Comparison of ENCODE assay signal across 10 cellular contexts in genomic region chr5:172721455-172722308, GRCh38. TPM values are rescaled to one million over a fixed set of nuclear protein-coding genes. Genes with fewer than 3 reads are reported as not detected.
A peak's percentile ranks its signal among the peaks of the same experiment; 100 is the strongest.
DNase-seq lines count a peak whose midpoint lies in the region; ATAC-seq and TF ChIP-seq lines count a peak whose summit lies in the region.
"Had no signal": no experiment of that assay in that cellular context is flagged by ENCODE, and none has a peak within 500 bp of the region (broad histone marks: within the 10 kb centered on the region; RNA-seq: fewer than 3 reads in every experiment).

No MANE protein-coding gene starts in this region.

- H3K27ac Mint-ChIP-seq in stimulated activated effector memory CD8-positive, alpha-beta T cell treated with anti-CD3 and anti-CD28 coated beads, Interleukin-12 subunit alpha, Interleukin-12 subunit beta, amount 100 ng/mL, for 72 hours = peak overlapping the region; percentile 59
- no peak overlapping the region for H3K27ac Mint-ChIP-seq in progenitor cell of endocrine pancreas
- H3K27ac Mint-ChIP-seq: activated B cell treated with CpG ODN at 0.5 μM for 24 hours had no signal

- H3K36me3 Mint-ChIP-seq in stimulated activated effector memory CD8-positive, alpha-beta T cell treated with anti-CD3 and anti-CD28 coated beads, Interleukin-12 subunit alpha, Interleukin-12 subunit beta, amount 100 ng/mL, for 72 hours = peaks cover 7% of the 10 kb centered on the region
- H3K36me3 Mint-ChIP-seq in progenitor cell of endocrine pancreas (ENCODE audit: insufficient read depth) = no peaks in the 10 kb centered on the region

- H3K4me3 ChIP-seq in HEK293 (ENCODE audit: low read depth, low read length) = no peak overlapping the region
- H3K4me3 ChIP-seq in right atrium auricular region = no peak overlapping the region

- peak; percentile 55 for ATAC-seq in stimulated activated effector memory CD8-positive, alpha-beta T cell treated with anti-CD3 and anti-CD28 coated beads, Interleukin-12 subunit alpha, Interleukin-12 subunit beta, amount 100 ng/mL, for 72 hours
- no peak for ATAC-seq in left lobe of liver

- H3K9me3 ChIP-seq in HEK293 (ENCODE audit: control insufficient read depth, insufficient read depth, low read depth, low read length) (no peaks in the 10 kb centered on the region), right atrium auricular region (no peaks in the 10 kb centered on the region)

- TF ChIP-seq CTCF in HEK293 (tag by site-specific recombination; IDR thresholded peaks at IDR 0.05) (no peak), right atrium auricular region (IDR thresholded peaks at IDR 0.05) (no peak), progenitor cell of endocrine pancreas (IDR thresholded peaks at IDR 0.05; ENCODE audit: unreplicated experiment) (no peak)

- DNase-seq in caudate nucleus (lab: John Stamatoyannopoulos, UW) (no peak), right atrium auricular region (ENCODE audit: low spot score) (no peak), C1 segment of cervical spinal cord (lab: John Stamatoyannopoulos, UW) (no peak), progenitor cell of endocrine pancreas (ENCODE audit: low spot score, unreplicated experiment) (no peak), SIG-M5 (lab: John Stamatoyannopoulos, UW) (no peak), left lobe of liver (ENCODE audit: low spot score) (no peak)
- no peak for DNase-seq in stimulated activated effector memory CD8-positive, alpha-beta T cell treated with anti-CD3 and anti-CD28 coated beads, Interleukin-12 subunit alpha, Interleukin-12 subunit beta, amount 100 ng/mL, for 72 hours (ENCODE audit: low spot score in 2 of 2)
- DNase-seq: activated B cell treated with CpG ODN at 0.5 μM for 24 hours, NCI-H2107 had no signal

- POLR2A ChIA-PET in HEK293 (lab: Yijun Ruan, JAX) = no interaction called here

- H3K27me3 ChIP-seq in right atrium auricular region = no peaks in the 10 kb centered on the region

- H3K27ac ChIP-seq in HEK293 (ENCODE audit: extremely low read depth, low read depth, low read length) = no peak overlapping the region
- H3K27ac ChIP-seq in caudate nucleus (ENCODE audit: low read depth, low read length) = peak overlapping the region; percentile 24
- peak overlapping the region; percentile 57 to 61 for H3K27ac ChIP-seq in right atrium auricular region

- H3K4me3 Mint-ChIP-seq in stimulated activated effector memory CD8-positive, alpha-beta T cell treated with anti-CD3 and anti-CD28 coated beads, Interleukin-12 subunit alpha, Interleukin-12 subunit beta, amount 100 ng/mL, for 72 hours = peak overlapping the region; percentile 45
- no peak overlapping the region for H3K4me3 Mint-ChIP-seq in progenitor cell of endocrine pancreas (ENCODE audit: low read depth)
- H3K4me3 Mint-ChIP-seq: activated B cell treated with CpG ODN at 0.5 μM for 24 hours had no signal

- CTCF ChIA-PET in HEK293 (lab: Yijun Ruan, JAX) = interaction anchor here (0.6 to 1.6 kb wide), 3 partner anchors 9 to 423 kb away, joined by 3 to 4 read pairs (median 4); partner anchors contain the start of gene BNIP1

- no peaks in the 10 kb centered on the region for H3K9me3 Mint-ChIP-seq in stimulated activated effector memory CD8-positive, alpha-beta T cell treated with anti-CD3 and anti-CD28 coated beads, Interleukin-12 subunit alpha, Interleukin-12 subunit beta, amount 100 ng/mL, for 72 hours
- H3K9me3 Mint-ChIP-seq in progenitor cell of endocrine pancreas (ENCODE audit: low read depth) = no peaks in the 10 kb centered on the region
- H3K9me3 Mint-ChIP-seq: activated B cell treated with CpG ODN at 0.5 μM for 24 hours had no signal

- H3K36me3 ChIP-seq in HEK293 (ENCODE audit: control insufficient read depth in 2 of 2, insufficient read depth in 1 of 2, low read length in 2 of 2) = no peaks in the 10 kb centered on the region
- no peaks in the 10 kb centered on the region for H3K36me3 ChIP-seq in right atrium auricular region

- peaks cover 27% of the 10 kb centered on the region for H3K27me3 Mint-ChIP-seq in progenitor cell of endocrine pancreas

- peaks cover 8% of the 10 kb centered on the region; the same call in 1 of the 2 replicates for H3K4me1 ChIP-seq in HEK293 (ENCODE audit: control insufficient read depth, insufficient read depth, low read length)
- peaks cover 0 to 43% of the 10 kb centered on the region in 2 donors for H3K4me1 ChIP-seq in right atrium auricular region

- peaks cover 33% of the 10 kb centered on the region for H3K4me1 Mint-ChIP-seq in stimulated activated effector memory CD8-positive, alpha-beta T cell treated with anti-CD3 and anti-CD28 coated beads, Interleukin-12 subunit alpha, Interleukin-12 subunit beta, amount 100 ng/mL, for 72 hours
- H3K4me1 Mint-ChIP-seq in progenitor cell of endocrine pancreas (ENCODE audit: low read depth) = peaks cover 17% of the 10 kb centered on the region

TF ChIP-seq in HEK293, 187 proteins besides CTCF, POLR2A, EP300 and RAD21:
- TF ChIP-seq ZNF335 (tag by site-specific recombination; conservative IDR thresholded peaks at IDR 0.05) = peak; percentile 20; the same call in 1 of the 2 replicates
- no peak for TF ChIP-seq ZNF274 (IDR thresholded peaks at IDR 0.05; ENCODE audit: low read length)
- TF ChIP-seq ZNF274 (tag by site-specific recombination; IDR thresholded peaks at IDR 0.05; ENCODE audit: borderline replicate concordance) = no peak
- no peak for TF ChIP-seq ZNF555 (tag by site-specific recombination; conservative IDR thresholded peaks at IDR 0.05)
- TF ChIP-seq ZNF664 (tag by site-specific recombination; IDR thresholded peaks at IDR 0.05) = peak; percentile 74; the same call in 1 of the 2 replicates
- TF ChIP-seq HOXD13 (CRISPR knock-in tag; IDR thresholded peaks at IDR 0.05; ENCODE audit: borderline replicate concordance) = no peak
- no peak for TF ChIP-seq ZFP37 (tag by site-specific recombination; IDR thresholded peaks at IDR 0.05)
- TF ChIP-seq ZNF768 (tag by site-specific recombination; IDR thresholded peaks at IDR 0.05) = peak; percentile 67; the same call in 1 of the 2 replicates
- peak; percentile 79 for TF ChIP-seq PRDM10 (tag by site-specific recombination; IDR thresholded peaks at IDR 0.05)
- TF ChIP-seq ZNF121 (tag by site-specific recombination; IDR thresholded peaks at IDR 0.05) = no peak
- TF ChIP-seq ZNF148 (tag by site-specific recombination; IDR thresholded peaks at IDR 0.05; ENCODE audit: borderline replicate concordance) = no peak
- no peak for TF ChIP-seq ZNF624 (tag by site-specific recombination; IDR thresholded peaks at IDR 0.05)
- TF ChIP-seq ZNF169 (tag by site-specific recombination; IDR thresholded peaks at IDR 0.05) = no peak

RNA-seq across cellular contexts. Expression of gene DUSP1, which starts 49.3 kb away (rescaled TPM):
- total RNA-seq in right atrium auricular region (100 to 1,000 TPM; 804 to 819 TPM), progenitor cell of endocrine pancreas (40.7 and 42.0 TPM in 2 replicates), left lobe of liver (145 TPM)
